ENCODE assay signal across 17 cellular contexts in the genomic region with DNA sequence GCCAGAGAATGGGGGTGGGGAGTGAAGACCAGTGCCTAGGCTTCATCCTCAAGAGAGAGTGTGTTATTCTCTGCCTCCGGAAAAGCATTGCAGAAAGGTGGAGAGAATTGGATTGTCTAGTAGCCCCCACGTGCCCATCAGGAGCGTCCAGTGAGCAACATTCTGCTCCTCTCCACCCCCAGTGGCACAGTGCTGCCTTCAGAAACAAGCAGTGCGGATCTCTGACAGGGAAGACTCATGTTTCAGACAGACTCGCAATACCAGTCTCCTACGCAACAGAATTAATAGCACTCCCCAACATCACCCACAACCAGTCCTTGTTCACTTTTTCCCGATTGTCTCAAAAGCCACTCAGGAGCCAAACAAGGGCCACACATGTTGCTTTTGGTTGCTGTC. TPM values are rescaled to one million over a fixed set of nuclear protein-coding genes. Genes with fewer than 3 reads are reported as not detected.
A peak's percentile ranks its signal among the peaks of the same experiment; 100 is the strongest.
DNase-seq lines count a peak whose midpoint lies in the region; ATAC-seq, FAIRE-seq and TF ChIP-seq lines count a peak whose summit lies in the region.
"Had no signal": no experiment of that assay in that cellular context is flagged by ENCODE, and none has a peak within 500 bp of the region (broad histone marks: within the 10 kb centered on the region; RNA-seq: fewer than 3 reads in every experiment).

No MANE protein-coding gene starts in this region.

- no peaks in the 10 kb centered on the region for H3K27me3 Mint-ChIP-seq in activated CD8-positive, alpha-beta T cell treated with anti-CD3 and anti-CD28 coated beads, Interleukin-2, amount 10 ng/mL, durations not matched to agents 7 days and 5 days (ENCODE audit: low read depth)
- H3K27me3 Mint-ChIP-seq: CD4-positive, CD25-positive, alpha-beta regulatory T cell had no signal

- no peak overlapping the region for H3K4me3 ChIP-seq in pancreas
- H3K4me3 ChIP-seq: BLaER1 had no signal

- no peaks in the 10 kb centered on the region for H3K9me3 Mint-ChIP-seq in activated CD8-positive, alpha-beta T cell treated with anti-CD3 and anti-CD28 coated beads, Interleukin-2, amount 10 ng/mL, durations not matched to agents 7 days and 5 days (ENCODE audit: insufficient read depth)
- H3K9me3 Mint-ChIP-seq: CD4-positive, CD25-positive, alpha-beta regulatory T cell; H9 had no signal

- no peak overlapping the region for H3K27ac Mint-ChIP-seq in activated CD8-positive, alpha-beta T cell treated with anti-CD3 and anti-CD28 coated beads, Interleukin-2, amount 10 ng/mL, durations not matched to agents 7 days and 5 days
- H3K27ac Mint-ChIP-seq: CD4-positive, CD25-positive, alpha-beta regulatory T cell had no signal

- H3K36me3 ChIP-seq in pancreas: peaks cover 0 to 33% (median 19%) of the 10 kb centered on the region in 3 donors

- WGBS in pancreas, 2 donors: 48 to 49% methylated on average over 7 of the region's 7 CpGs

- H3K36me3 Mint-ChIP-seq in activated CD8-positive, alpha-beta T cell treated with anti-CD3 and anti-CD28 coated beads, Interleukin-2, amount 10 ng/mL, durations not matched to agents 7 days and 5 days (ENCODE audit: low read depth): peaks cover 51% of the 10 kb centered on the region

- CTCF ChIA-PET in activated CD8-positive, alpha-beta T cell treated with anti-CD3 and anti-CD28 coated beads, Interleukin-2, amount 10 ng/mL, durations not matched to agents 7 days and 5 days (lab: Charles Lee): interaction anchor here (7.9 kb wide), 1 partner anchor 97 kb away, joined by 52 read pairs; no protein-coding TSS in a partner anchor

- no peak overlapping the region for H3K4me3 Mint-ChIP-seq in activated CD8-positive, alpha-beta T cell treated with anti-CD3 and anti-CD28 coated beads, Interleukin-2, amount 10 ng/mL, durations not matched to agents 7 days and 5 days
- H3K4me3 Mint-ChIP-seq: CD4-positive, CD25-positive, alpha-beta regulatory T cell; H9 had no signal

- no peak for FAIRE-seq in pancreas (lab: Jason Lieb, UNC)
- FAIRE-seq: GM19239, HepG2, HTR-8/SVneo had no signal

- H3K27me3 ChIP-seq in pancreas: no peaks in the 10 kb centered on the region
- H3K27me3 ChIP-seq: BLaER1 had no signal

- H3K9me3 ChIP-seq in pancreas: no peaks in the 10 kb centered on the region
- H3K9me3 ChIP-seq: BLaER1 had no signal

- no peak for ATAC-seq in pancreas
- no peak for ATAC-seq in activated CD8-positive, alpha-beta T cell treated with anti-CD3 and anti-CD28 coated beads, Interleukin-2, amount 10 ng/mL, durations not matched to agents 7 days and 5 days
- ATAC-seq: HepG2 had no signal

- no peak for TF ChIP-seq CTCF in pancreas (IDR thresholded peaks at IDR 0.05)

- H3K4me1 Mint-ChIP-seq in activated CD8-positive, alpha-beta T cell treated with anti-CD3 and anti-CD28 coated beads, Interleukin-2, amount 10 ng/mL, durations not matched to agents 7 days and 5 days (ENCODE audit: low read depth): peaks cover 9% of the 10 kb centered on the region
- H3K4me1 Mint-ChIP-seq: H9 had no signal

- H3K4me1 ChIP-seq in pancreas: peaks cover 6 to 32% (median 23%) of the 10 kb centered on the region in 3 donors

- POLR2A ChIA-PET in activated CD8-positive, alpha-beta T cell treated with anti-CD3 and anti-CD28 coated beads, Interleukin-2, amount 10 ng/mL, durations not matched to agents 7 days and 5 days (lab: Charles Lee): no interaction called here

- intact Hi-C loops in pancreas (cut with DNase I): loop anchor here in 1 of 3 donors (10.0 kb wide), 1 partner anchor 308 kb away; a partner anchor contains a TSS

- H3K27ac ChIP-seq in cingulate gyrus (ENCODE audit: low read depth, low read length) (peak overlapping the region; percentile 54), pancreas (peak overlapping the region in 3 of 4 donors; percentile 26 to 48 (median 45))
- H3K27ac ChIP-seq: 22Rv1, BLaER1 had no signal

- DNase-seq in NCI-H2107 treated with DMSO at 0.1 percent for 48 hours (lab: John Stamatoyannopoulos, UW; ENCODE audit: unreplicated experiment) (peak; percentile 45), NCI-H2107 (lab: John Stamatoyannopoulos, UW) (no peak), pancreas (no peak), LoVo (ENCODE audit: low spot score) (no peak)
- no peak for DNase-seq in stimulated activated CD4-positive, alpha-beta T cell treated with anti-CD3 and anti-CD28 coated beads, Interleukin-4, amount 100 ng/mL, for 4 hours
- no peak for DNase-seq in activated CD8-positive, alpha-beta T cell treated with anti-CD3 and anti-CD28 coated beads, Interleukin-2, amount 10 ng/mL, durations not matched to agents 7 days and 5 days
- DNase-seq: CD4-positive, CD25-positive, alpha-beta regulatory T cell; DMS53; GF-D8; GOT3; H9 had no signal

RNA-seq across cellular contexts. Expression of a gene that starts 14.9 kb away (rescaled TPM):
- total RNA-seq in pancreas: over 10,000 TPM; 11,290 to 24,413 (median 19,239) TPM
- polyA plus RNA-seq in pancreas: 1,000 to 10,000 TPM; 2,560 to 4,565 TPM
- total RNA-seq in activated CD8-positive, alpha-beta T cell treated with anti-CD3 and anti-CD28 coated beads, Interleukin-2, amount 10 ng/mL, durations not matched to agents 7 days and 5 days: 1 to 10 TPM; 2.4 to 2.8 TPM
- polyA plus RNA-seq: CD4-positive, CD25-positive, alpha-beta regulatory T cell had no signal

RNA-seq across cellular contexts. Expression of a gene that starts 16.1 kb away (rescaled TPM):
- total RNA-seq in pancreas: 10 to 100 TPM; 17.4 to 33.0 (median 23.2) TPM
- polyA plus RNA-seq in pancreas: 10 to 100 TPM; 67.2 to 68.5 TPM
- 10 to 100 TPM; 89.3 to 95.7 TPM for total RNA-seq in activated CD8-positive, alpha-beta T cell treated with anti-CD3 and anti-CD28 coated beads, Interleukin-2, amount 10 ng/mL, durations not matched to agents 7 days and 5 days

Comparison
In these comparisons a context has a peak if more than half of its experiments do, and no peak if none do; other contexts are left out.
1. RNA of a gene that starts 14.9 kb away (total RNA-seq): 11,290 to 24,413 TPM in pancreas; 2.4 to 2.8 TPM in activated CD8-positive, alpha-beta T cell treated with anti-CD3 and anti-CD28 coated beads, Interleukin-2, amount 10 ng/mL, durations not matched to agents 7 days and 5 days; every median in the first group is over 1,000 times any median in the second.